Comparison of ENCODE assay signal across 13 cellular contexts in genomic region chr11:125257185-125257584, GRCh38.
A peak's percentile ranks its signal among the peaks of the same experiment; 100 is the strongest.
DNase-seq lines count a peak whose midpoint lies in the region; ATAC-seq, FAIRE-seq and TF ChIP-seq lines count a peak whose summit lies in the region.
"Had no signal": no experiment of that assay in that cellular context is flagged by ENCODE, and none has a peak within 500 bp of the region (broad histone marks: within the 10 kb centered on the region; RNA-seq: fewer than 3 reads in every experiment).

No MANE protein-coding gene starts in this region.

- no peak overlapping the region for H2AFZ ChIP-seq in H9 (ENCODE audit: low read length)
- H2AFZ ChIP-seq in astrocyte (ENCODE audit: low read depth, low read length) = no peak overlapping the region

- H2BK120ac ChIP-seq in H9 (ENCODE audit: low read depth, low read length, poor library complexity, severe bottlenecking) = no peak overlapping the region

- H3K4me2 ChIP-seq in H9 (ENCODE audit: insufficient read depth, insufficient read length, low read length) = no peak overlapping the region
- no peak overlapping the region for H3K4me2 ChIP-seq in astrocyte (ENCODE audit: low read length)

- ATAC-seq in GM21390 (IDR thresholded peaks at IDR 0.05; ENCODE audit: unreplicated experiment) (no peak), HG03139 (IDR thresholded peaks at IDR 0.05; ENCODE audit: unreplicated experiment) (no peak)
- ATAC-seq in stimulated activated naive CD8-positive, alpha-beta T cell treated with anti-CD3 and anti-CD28 coated beads, Interleukin-15, amount 100 ng/mL, for 72 hours = no peak
- ATAC-seq: left cardiac atrium had no signal

- no peak overlapping the region for H3K56ac ChIP-seq in H9 (ENCODE audit: insufficient read length, low read depth, low read length)

- H3K4me1 ChIP-seq in H9 (ENCODE audit: insufficient read depth, low read length) (peaks cover 7% of the 10 kb centered on the region), astrocyte (ENCODE audit: insufficient read depth, low read length) (peaks cover 23% of the 10 kb centered on the region)

- H3K36me3 Mint-ChIP-seq in H9 (ENCODE audit: insufficient read depth in 1 of 3, low read depth in 3 of 3) (no peaks in the 10 kb centered on the region), astrocyte (ENCODE audit: low read depth, unreplicated experiment) (peaks cover 27% of the 10 kb centered on the region)
- H3K36me3 Mint-ChIP-seq: CD8-positive, alpha-beta memory T cell had no signal

- H3K9me3 Mint-ChIP-seq in H9 (no peaks in the 10 kb centered on the region), astrocyte (ENCODE audit: unreplicated experiment) (peaks cover 1% of the 10 kb centered on the region)
- no peaks in the 10 kb centered on the region for H3K9me3 Mint-ChIP-seq in stimulated activated naive CD8-positive, alpha-beta T cell treated with anti-CD3 and anti-CD28 coated beads, Interleukin-15, amount 100 ng/mL, for 72 hours

- H3K4ac ChIP-seq in H9 (ENCODE audit: low read depth, low read length) = no peak overlapping the region

- no peak overlapping the region for H4K5ac ChIP-seq in H9 (ENCODE audit: insufficient read length, low read depth, low read length)

- H2BK12ac ChIP-seq in H9 (ENCODE audit: insufficient read length, low read depth, low read length) = no peak overlapping the region

- no peak overlapping the region for H3K23ac ChIP-seq in H9 (ENCODE audit: insufficient read length, low read depth, low read length)

- no peak overlapping the region for H3K27ac Mint-ChIP-seq in H9
- H3K27ac Mint-ChIP-seq in astrocyte (ENCODE audit: unreplicated experiment) = peak overlapping the region; percentile 73
- no peak overlapping the region for H3K27ac Mint-ChIP-seq in stimulated activated naive CD8-positive, alpha-beta T cell treated with anti-CD3 and anti-CD28 coated beads, Interleukin-15, amount 100 ng/mL, for 72 hours
- H3K27ac Mint-ChIP-seq: CD8-positive, alpha-beta memory T cell had no signal

- no peak overlapping the region for H3K4me3 ChIP-seq in astrocyte (ENCODE audit: insufficient read depth, low read depth, low read length)
- H3K4me3 ChIP-seq: upper lobe of left lung had no signal

- no peak overlapping the region for H4K8ac ChIP-seq in H9 (replicated peaks; ENCODE audit: insufficient read length, low read depth, low read length)

- H3K27me3 ChIP-seq in H9 (ENCODE audit: insufficient read depth, low read length) (no peaks in the 10 kb centered on the region; the same call in 1 of the 2 replicates), astrocyte (ENCODE audit: insufficient read depth, low read length) (no peaks in the 10 kb centered on the region)
- H3K27me3 ChIP-seq: upper lobe of left lung had no signal

- peaks cover 20% of the 10 kb centered on the region for H3K27me3 Mint-ChIP-seq in H9 (ENCODE audit: low read depth)
- H3K27me3 Mint-ChIP-seq in astrocyte (ENCODE audit: low read depth, unreplicated experiment) = no peaks in the 10 kb centered on the region
- H3K27me3 Mint-ChIP-seq in stimulated activated naive CD8-positive, alpha-beta T cell treated with anti-CD3 and anti-CD28 coated beads, Interleukin-15, amount 100 ng/mL, for 72 hours = peaks cover 20% of the 10 kb centered on the region

- H3K27ac ChIP-seq in H9 (ENCODE audit: insufficient read length, low read depth, low read length) (no peak overlapping the region), astrocyte (ENCODE audit: low read depth, low read length) (no peak overlapping the region)

- no peak overlapping the region for H3K14ac ChIP-seq in H9 (ENCODE audit: insufficient read depth, low read length)

- no peak for DNase-seq in AG09319 (ENCODE audit: extremely low read depth, low read depth)
- peak; percentile 73 for DNase-seq in H9
- no peak for DNase-seq in astrocyte (ENCODE audit: low read depth)
- DNase-seq in iPS-NIHi7 (ENCODE audit: extremely low spot score) = peak; percentile 72
- no peak for DNase-seq in stimulated activated naive CD8-positive, alpha-beta T cell treated with anti-CD3 and anti-CD28 coated beads, Interleukin-15, amount 100 ng/mL, for 72 hours
- no peak for DNase-seq in ACHN
- DNase-seq: activated gamma-delta T cell treated with Interleukin-2 at 50 U/mL for 16 hours; CD8-positive, alpha-beta memory T cell; left cardiac atrium; NCI-H1105 treated with DMSO at 0.1 percent for 48 hours; upper lobe of left lung had no signal

- no peaks in the 10 kb centered on the region for H3K79me1 ChIP-seq in H9 (ENCODE audit: insufficient read depth, low read depth, low read length, poor library complexity, severe bottlenecking)

- no peaks in the 10 kb centered on the region for H3K9me3 ChIP-seq in H9 (ENCODE audit: control insufficient read depth, low read depth, low read length)
- no peaks in the 10 kb centered on the region for H3K9me3 ChIP-seq in astrocyte (ENCODE audit: insufficient read depth, low read depth, low read length)
- H3K9me3 ChIP-seq: upper lobe of left lung had no signal

- H3K79me2 ChIP-seq in H9 (ENCODE audit: insufficient read depth, low read length) (no peaks in the 10 kb centered on the region), astrocyte (ENCODE audit: insufficient read depth, low read length) (peaks cover 2% of the 10 kb centered on the region)

- no peak overlapping the region for H2BK5ac ChIP-seq in H9 (ENCODE audit: insufficient read length, low read length)

- no peak overlapping the region for H4K91ac ChIP-seq in H9 (ENCODE audit: insufficient read length, low read depth, low read length)

- H2BK20ac ChIP-seq in H9 (ENCODE audit: low read depth, low read length, poor library complexity, severe bottlenecking) = no peak overlapping the region

- no peak overlapping the region for H3K9ac ChIP-seq in H9 (ENCODE audit: extremely low read depth, insufficient read length, low read length)
- H3K9ac ChIP-seq in astrocyte (ENCODE audit: low read length) = no peak overlapping the region

- WGBS in H9 (ENCODE audit: extremely low coverage, insufficient read length, low lambda C conversion rate) = no CpG with 5 or more reads among the region's 7 CpGs

- no peak for FAIRE-seq in astrocyte (lab: Jason Lieb, UNC)

- H3K4me3 Mint-ChIP-seq in H9 (no peak overlapping the region), astrocyte (ENCODE audit: unreplicated experiment) (no peak overlapping the region)
- H3K4me3 Mint-ChIP-seq in stimulated activated naive CD8-positive, alpha-beta T cell treated with anti-CD3 and anti-CD28 coated beads, Interleukin-15, amount 100 ng/mL, for 72 hours = no peak overlapping the region
- H3K4me3 Mint-ChIP-seq: CD8-positive, alpha-beta memory T cell had no signal

- no peak overlapping the region for H3K18ac ChIP-seq in H9 (ENCODE audit: insufficient read length, low read depth, low read length)

- in situ Hi-C loops in ACHN (cut with HindIII; ENCODE audit: low pct_ligation_motif_present, low pct_unique_long_range_greater_than_20kb, low sequenced_read_pairs) = no loop called here

- H3K36me3 ChIP-seq in astrocyte (ENCODE audit: insufficient read depth, low read length) = no peaks in the 10 kb centered on the region
- H3K36me3 ChIP-seq: upper lobe of left lung had no signal

- H3K23me2 ChIP-seq in H9 (ENCODE audit: insufficient read length, low read depth, low read length, poor library complexity, severe bottlenecking) = peaks cover 5% of the 10 kb centered on the region

- peaks cover 36 to 44% of the 10 kb centered on the region in 2 experiments for H3K4me1 Mint-ChIP-seq in H9
- peaks cover 56% of the 10 kb centered on the region for H3K4me1 Mint-ChIP-seq in astrocyte (ENCODE audit: low read depth, unreplicated experiment)
- no peaks in the 10 kb centered on the region for H3K4me1 Mint-ChIP-seq in stimulated activated naive CD8-positive, alpha-beta T cell treated with anti-CD3 and anti-CD28 coated beads, Interleukin-15, amount 100 ng/mL, for 72 hours
- H3K4me1 Mint-ChIP-seq: CD8-positive, alpha-beta memory T cell had no signal

- H2BK15ac ChIP-seq in H9 (ENCODE audit: low read depth, low read length) = no peak overlapping the region

- H4K20me1 ChIP-seq in H9 (ENCODE audit: control insufficient read depth, insufficient read depth, insufficient read length) (no peaks in the 10 kb centered on the region), astrocyte (ENCODE audit: insufficient read depth, low read length) (no peaks in the 10 kb centered on the region)

- no peak overlapping the region for H3T11ph ChIP-seq in H9 (ENCODE audit: low read length)

- no peak overlapping the region for H2AK5ac ChIP-seq in H9 (ENCODE audit: insufficient read length, low read length)

- TF ChIP-seq CTCF in AG09319 (IDR thresholded peaks at IDR 0.05; ENCODE audit: low read depth, low read length) (peak; percentile 24), H9 (conservative IDR thresholded peaks at IDR 0.05) (peak; percentile 67), astrocyte (IDR thresholded peaks at IDR 0.05; ENCODE audit: insufficient read depth, low read depth, low read length) (peak; percentile 11)

Comparison
In these comparisons a context has a peak if more than half of its experiments do, and no peak if none do; other contexts are left out.
1. DNase-seq: peak in H9 (single experiment) and iPS-NIHi7 (single experiment); none in AG09319 (single experiment), astrocyte (single experiment), stimulated activated naive CD8-positive, alpha-beta T cell treated with anti-CD3 and anti-CD28 coated beads, Interleukin-15, amount 100 ng/mL, for 72 hours (0 of 2) and ACHN (single experiment).
2. CTCF ChIP-seq: peak in every context shown above with its lines; median percentile 67 in H9; 24 in AG09319; 11 in astrocyte.